Comparison of ENCODE assay signal across 1 cellular context in genomic region chr3:178205750-178206149, GRCh38.
TF ChIP-seq lines count a peak whose summit lies in the region.

No MANE protein-coding gene starts in this region.

TF ChIP-seq in K562, 482 proteins besides CTCF, POLR2A, EP300 and RAD21 (continued from another document):
- 0 out of 2 replicates have a peak, but pooled peaks have one; percentile 37 for TF ChIP-seq CBFA2T3 (IDR thresholded peaks at IDR 0.05)
- TF ChIP-seq NFE2L1 (tag; IDR thresholded peaks at IDR 0.05; ENCODE audit: borderline replicate concordance, low read depth), result no peak
- TF ChIP-seq HSF4 (CRISPR knock-in tag; IDR thresholded peaks at IDR 0.05; ENCODE audit: borderline replicate concordance), result no peak
- TF ChIP-seq NFIC (IDR thresholded peaks at IDR 0.05), result 0 out of 2 replicates have a peak, but pooled peaks have one; percentile 30
- TF ChIP-seq NR0B1 (IDR thresholded peaks at IDR 0.05; ENCODE audit: partially characterized antibody), result no peak
